Comparison of ENCODE assay signal across 15 cellular contexts in genomic region chr5:151700816-151701215, GRCh38. TPM values are rescaled to one million over a fixed set of nuclear protein-coding genes. Genes with fewer than 3 reads are reported as not detected.
A peak's percentile ranks its signal among the peaks of the same experiment; 100 is the strongest.
DNase-seq lines count a peak whose midpoint lies in the region; ATAC-seq and TF ChIP-seq lines count a peak whose summit lies in the region.
"Had no signal": no experiment of that assay in that cellular context is flagged by ENCODE, and none has a peak within 500 bp of the region (broad histone marks: within the 10 kb centered on the region; RNA-seq: fewer than 3 reads in every experiment).

No MANE protein-coding gene starts in this region.

- H3K36me3 Mint-ChIP-seq in glutamatergic neuron (ENCODE audit: unreplicated experiment) (no peaks in the 10 kb centered on the region), Caco-2 (ENCODE audit: insufficient read depth, unreplicated experiment) (no peaks in the 10 kb centered on the region)
- H3K36me3 Mint-ChIP-seq in activated CD4-positive, alpha-beta T cell treated with anti-CD3 and anti-CD28 coated beads, Interleukin-2, amount 10 ng/mL, durations not matched to agents 7 days and 5 days (ENCODE audit: low read depth) = no peaks in the 10 kb centered on the region
- H3K36me3 Mint-ChIP-seq: activated naive CD8-positive, alpha-beta T cell treated with anti-CD3 and anti-CD28 coated beads, Interleukin-2, amount 10 ng/mL, durations not matched to agents 7 days and 5 days had no signal

- TF ChIP-seq POLR2A in esophagus squamous epithelium (IDR thresholded peaks at IDR 0.05) = no peak

- TF ChIP-seq CTCF in GM12865 (IDR thresholded peaks at IDR 0.05; ENCODE audit: insufficient read depth, low read depth, low read length, missing control alignments) (no peak), glutamatergic neuron (IDR thresholded peaks at IDR 0.05; ENCODE audit: partially characterized antibody, unreplicated experiment) (no peak), heart right ventricle (IDR thresholded peaks at IDR 0.05) (no peak), esophagus squamous epithelium (IDR thresholded peaks at IDR 0.05) (no peak), Caco-2 (IDR thresholded peaks at IDR 0.05; ENCODE audit: insufficient read depth in 1 of 2, low read depth in 1 of 2, low read length in 1 of 2, severe bottlenecking in 1 of 2, unreplicated experiment in 1 of 2) (no peak)

- ATAC-seq in GM21381 (IDR thresholded peaks at IDR 0.05; ENCODE audit: unreplicated experiment) (peak; percentile 52), HG03342 (IDR thresholded peaks at IDR 0.05; ENCODE audit: unreplicated experiment) (peak; percentile 39), heart right ventricle (no peak)
- ATAC-seq: activated CD8-positive, alpha-beta T cell treated with anti-CD3 and anti-CD28 coated beads for 36 hours had no signal

- BruUV-seq in Caco-2 (replicated peaks; lab: Mats Ljungman, UMichigan) = no TSS peak

- peak overlapping the region; percentile 13 for H3K4me3 Mint-ChIP-seq in glutamatergic neuron (ENCODE audit: unreplicated experiment)
- no peak overlapping the region for H3K4me3 Mint-ChIP-seq in activated CD4-positive, alpha-beta T cell treated with anti-CD3 and anti-CD28 coated beads, Interleukin-2, amount 10 ng/mL, durations not matched to agents 7 days and 5 days
- no peak overlapping the region for H3K4me3 Mint-ChIP-seq in Caco-2 (ENCODE audit: unreplicated experiment)
- H3K4me3 Mint-ChIP-seq: activated CD8-positive, alpha-beta T cell treated with anti-CD3 and anti-CD28 coated beads for 36 hours; activated naive CD8-positive, alpha-beta T cell treated with anti-CD3 and anti-CD28 coated beads, Interleukin-2, amount 10 ng/mL, durations not matched to agents 7 days and 5 days; stimulated activated naive CD8-positive, alpha-beta T cell treated with anti-CD3 and anti-CD28 coated beads, Interleukin-15, Interleukin-2, amounts not matched to agents 100 ng/mL and 50 ng/mL, for 24 hours had no signal

- POLR2A ChIA-PET in activated CD4-positive, alpha-beta T cell treated with anti-CD3 and anti-CD28 coated beads, Interleukin-2, amount 10 ng/mL, durations not matched to agents 7 days and 5 days (lab: Charles Lee) = no interaction called here
- POLR2A ChIA-PET in Caco-2 (lab: Charles Lee) = no interaction called here

- CTCF ChIA-PET in activated CD4-positive, alpha-beta T cell treated with anti-CD3 and anti-CD28 coated beads, Interleukin-2, amount 10 ng/mL, durations not matched to agents 7 days and 5 days (lab: Charles Lee) = no interaction called here
- CTCF ChIA-PET in Caco-2 (lab: Charles Lee) = no interaction called here

- DNase-seq in GM12865 (ENCODE audit: low read depth) (peak; percentile 74), glutamatergic neuron (no peak), heart right ventricle (no peak), esophagus squamous epithelium (lab: John Stamatoyannopoulos, UW) (no peak), Caco-2 (no peak)
- DNase-seq in activated CD4-positive, alpha-beta T cell treated with anti-CD3 and anti-CD28 coated beads, Interleukin-2, amount 10 ng/mL, durations not matched to agents 7 days and 5 days = no peak
- DNase-seq: activated CD8-positive, alpha-beta T cell treated with anti-CD3 and anti-CD28 coated beads for 36 hours; activated naive CD8-positive, alpha-beta T cell treated with anti-CD3 and anti-CD28 coated beads, Interleukin-2, amount 10 ng/mL, durations not matched to agents 7 days and 5 days; effector CD4-positive, alpha-beta T cell; GF-D8; NCI-H446; SW 1271 had no signal

- peaks cover 42% of the 10 kb centered on the region for H3K4me1 Mint-ChIP-seq in glutamatergic neuron (ENCODE audit: low read depth, unreplicated experiment)
- no peaks in the 10 kb centered on the region for H3K4me1 Mint-ChIP-seq in activated CD4-positive, alpha-beta T cell treated with anti-CD3 and anti-CD28 coated beads, Interleukin-2, amount 10 ng/mL, durations not matched to agents 7 days and 5 days
- peaks cover 32% of the 10 kb centered on the region for H3K4me1 Mint-ChIP-seq in Caco-2 (ENCODE audit: low read depth, unreplicated experiment)
- H3K4me1 Mint-ChIP-seq: activated naive CD8-positive, alpha-beta T cell treated with anti-CD3 and anti-CD28 coated beads, Interleukin-2, amount 10 ng/mL, durations not matched to agents 7 days and 5 days had no signal

- peaks cover 11% of the 10 kb centered on the region for H3K27me3 Mint-ChIP-seq in glutamatergic neuron (ENCODE audit: unreplicated experiment)
- no peaks in the 10 kb centered on the region for H3K27me3 Mint-ChIP-seq in activated CD4-positive, alpha-beta T cell treated with anti-CD3 and anti-CD28 coated beads, Interleukin-2, amount 10 ng/mL, durations not matched to agents 7 days and 5 days
- H3K27me3 Mint-ChIP-seq in Caco-2 (ENCODE audit: insufficient read depth, unreplicated experiment) = no peaks in the 10 kb centered on the region
- H3K27me3 Mint-ChIP-seq: stimulated activated naive CD8-positive, alpha-beta T cell treated with anti-CD3 and anti-CD28 coated beads, Interleukin-15, Interleukin-2, amounts not matched to agents 100 ng/mL and 50 ng/mL, for 24 hours had no signal

- H3K27me3 ChIP-seq in heart right ventricle = peaks cover 0 to 6% (median 0%) of the 10 kb centered on the region in 7 donors
- H3K27me3 ChIP-seq in esophagus squamous epithelium = no peaks in the 10 kb centered on the region
- no peaks in the 10 kb centered on the region for H3K27me3 ChIP-seq in Caco-2 (replicated peaks; ENCODE audit: control insufficient read depth, insufficient read depth, low read length)

- intact Hi-C loops in heart right ventricle (cut with DNase I) = no loop called here
- intact Hi-C loops in esophagus squamous epithelium (cut with DNase I) = no loop called here
- intact Hi-C loops in Caco-2 (cut with micrococcal nuclease; ENCODE audit: unreplicated experiment) = no loop called here

- peak overlapping the region; percentile 52 for H3K27ac Mint-ChIP-seq in glutamatergic neuron (ENCODE audit: unreplicated experiment)
- H3K27ac Mint-ChIP-seq in activated CD4-positive, alpha-beta T cell treated with anti-CD3 and anti-CD28 coated beads, Interleukin-2, amount 10 ng/mL, durations not matched to agents 7 days and 5 days = no peak overlapping the region
- no peak overlapping the region for H3K27ac Mint-ChIP-seq in Caco-2 (ENCODE audit: unreplicated experiment)
- H3K27ac Mint-ChIP-seq: activated CD8-positive, alpha-beta T cell treated with anti-CD3 and anti-CD28 coated beads for 36 hours; activated naive CD8-positive, alpha-beta T cell treated with anti-CD3 and anti-CD28 coated beads, Interleukin-2, amount 10 ng/mL, durations not matched to agents 7 days and 5 days; stimulated activated naive CD8-positive, alpha-beta T cell treated with anti-CD3 and anti-CD28 coated beads, Interleukin-15, Interleukin-2, amounts not matched to agents 100 ng/mL and 50 ng/mL, for 24 hours had no signal

- peak overlapping the region in 2 of 10 donors; percentile 10 to 16 for H3K27ac ChIP-seq in heart right ventricle
- no peak overlapping the region for H3K27ac ChIP-seq in esophagus squamous epithelium

- H3K9me3 ChIP-seq in heart right ventricle = no peaks in the 10 kb centered on the region
- no peaks in the 10 kb centered on the region for H3K9me3 ChIP-seq in esophagus squamous epithelium
- H3K9me3 ChIP-seq in Caco-2 = no peaks in the 10 kb centered on the region

- peaks cover 0 to 54% (median 21%) of the 10 kb centered on the region in 9 donors for H3K4me1 ChIP-seq in heart right ventricle
- peaks cover 0 to 45% (median 12%) of the 10 kb centered on the region in 3 donors for H3K4me1 ChIP-seq in esophagus squamous epithelium
- peaks cover 35% of the 10 kb centered on the region for H3K4me1 ChIP-seq in Caco-2

- H3K9me3 Mint-ChIP-seq in glutamatergic neuron (ENCODE audit: unreplicated experiment) (peaks cover 8% of the 10 kb centered on the region), Caco-2 (ENCODE audit: unreplicated experiment) (no peaks in the 10 kb centered on the region)
- no peaks in the 10 kb centered on the region for H3K9me3 Mint-ChIP-seq in activated CD4-positive, alpha-beta T cell treated with anti-CD3 and anti-CD28 coated beads, Interleukin-2, amount 10 ng/mL, durations not matched to agents 7 days and 5 days
- H3K9me3 Mint-ChIP-seq: activated CD8-positive, alpha-beta T cell treated with anti-CD3 and anti-CD28 coated beads for 36 hours; activated naive CD8-positive, alpha-beta T cell treated with anti-CD3 and anti-CD28 coated beads, Interleukin-2, amount 10 ng/mL, durations not matched to agents 7 days and 5 days; stimulated activated naive CD8-positive, alpha-beta T cell treated with anti-CD3 and anti-CD28 coated beads, Interleukin-15, Interleukin-2, amounts not matched to agents 100 ng/mL and 50 ng/mL, for 24 hours had no signal

- H3K4me3 ChIP-seq in GM12865 (ENCODE audit: low read depth, low read length) = no peak overlapping the region
- no peak overlapping the region for H3K4me3 ChIP-seq in heart right ventricle
- H3K4me3 ChIP-seq in esophagus squamous epithelium = no peak overlapping the region
- no peak overlapping the region for H3K4me3 ChIP-seq in Caco-2 (ENCODE audit: low read depth, low read length)

- H3K36me3 ChIP-seq in heart right ventricle (no peaks in the 10 kb centered on the region), esophagus squamous epithelium (no peaks in the 10 kb centered on the region), Caco-2 (ENCODE audit: control insufficient read depth, insufficient read depth, low read length) (no peaks in the 10 kb centered on the region)

RNA-seq across cellular contexts. Expression of gene SPARC, which starts 14.1 kb away (rescaled TPM):
- 946 TPM for total RNA-seq in glutamatergic neuron (ENCODE audit: unreplicated experiment)
- total RNA-seq in activated CD4-positive, alpha-beta T cell treated with anti-CD3 and anti-CD28 coated beads, Interleukin-2, amount 10 ng/mL, durations not matched to agents 7 days and 5 days = 1 to 10 TPM in 1 of 2 experiments, under 1 TPM in 1; 0.27 to 1.1 TPM
- 1,000 to 10,000 TPM in 1 of 10 donors, 100 to 1,000 TPM in 9; 261 to 1,135 (median 456) TPM for total RNA-seq in heart right ventricle
- 100 to 1,000 TPM; 144 to 924 TPM for polyA plus RNA-seq in heart right ventricle
- 100 to 1,000 TPM in 1 of 4 donors, 10 to 100 TPM in 3; 14.9 to 164 (median 61.9) TPM for total RNA-seq in esophagus squamous epithelium
- total RNA-seq in Caco-2 (2022) = 16.1 and 22.7 TPM in 2 replicates
- total RNA-seq: activated CD8-positive, alpha-beta T cell treated with anti-CD3 and anti-CD28 coated beads for 36 hours had no signal

RNA-seq across cellular contexts. Expression of gene ATOX1, which starts 57.6 kb away (rescaled TPM):
- total RNA-seq in glutamatergic neuron (ENCODE audit: unreplicated experiment) = 82.9 TPM
- total RNA-seq in activated CD4-positive, alpha-beta T cell treated with anti-CD3 and anti-CD28 coated beads, Interleukin-2, amount 10 ng/mL, durations not matched to agents 7 days and 5 days = 10 to 100 TPM; 46.9 to 48.1 TPM
- total RNA-seq in heart right ventricle = 10 to 100 TPM; 52.5 to 77.5 (median 65.8) TPM
- polyA plus RNA-seq in heart right ventricle = 100 to 1,000 TPM in 1 of 2 donors, 10 to 100 TPM in 1; 82.5 to 125 TPM
- 100 to 1,000 TPM in 1 of 4 donors, 10 to 100 TPM in 3; 56.0 to 109 (median 74.5) TPM for total RNA-seq in esophagus squamous epithelium
- total RNA-seq in Caco-2 (2022) = 135 and 139 TPM in 2 replicates

Comparison
In these comparisons a context has a peak if more than half of its experiments do, and no peak if none do; other contexts are left out.
1. ATAC-seq: peak in GM21381 (single experiment) and HG03342 (single experiment); none in heart right ventricle (0 of 8).